ENCODE assay signal across 19 cellular contexts in genomic region chr22:49257551-49257951, GRCh38.
"Had no signal": no experiment of that assay in that cellular context is flagged by ENCODE, and none has a peak within 500 bp of the region (broad histone marks: within the 10 kb centered on the region; RNA-seq: fewer than 3 reads in every experiment).

No MANE protein-coding gene starts in this region.

- H3K27me3 ChIP-seq: foreskin keratinocyte, hepatocyte, tibial nerve, uterus had no signal

- H3K4me3 ChIP-seq: hepatocyte, prostate gland, spleen, tibial nerve, uterus had no signal

- H3K9me3 ChIP-seq: prostate gland, tibial nerve, uterus had no signal

- H3K4me3 Mint-ChIP-seq: activated naive CD8-positive, alpha-beta T cell treated with anti-CD3 and anti-CD28 coated beads, Interleukin-2, amount 10 ng/mL, durations not matched to agents 7 days and 5 days; dendritic cell treated with granulocyte-macrophage colony-stimulating factor and Interleukin-4, amounts not matched to agents 40 ng/mL and 50 ng/mL, for 4 days; naive B cell; stimulated activated naive CD8-positive, alpha-beta T cell treated with anti-CD3 and anti-CD28 coated beads, Interleukin-15, Interleukin-2, amounts not matched to agents 100 ng/mL and 50 ng/mL, for 24 hours had no signal

- H3K4me1 Mint-ChIP-seq: activated naive CD8-positive, alpha-beta T cell treated with anti-CD3 and anti-CD28 coated beads, Interleukin-2, amount 10 ng/mL, durations not matched to agents 7 days and 5 days; naive B cell had no signal

- H3K27ac Mint-ChIP-seq: activated naive CD8-positive, alpha-beta T cell treated with anti-CD3 and anti-CD28 coated beads, Interleukin-2, amount 10 ng/mL, durations not matched to agents 7 days and 5 days; dendritic cell treated with granulocyte-macrophage colony-stimulating factor and Interleukin-4, amounts not matched to agents 40 ng/mL and 50 ng/mL, for 4 days; naive B cell; stimulated activated naive CD8-positive, alpha-beta T cell treated with anti-CD3 and anti-CD28 coated beads, Interleukin-15, Interleukin-2, amounts not matched to agents 100 ng/mL and 50 ng/mL, for 24 hours had no signal

- ATAC-seq: foreskin keratinocyte had no signal

- H3K27ac ChIP-seq: foreskin keratinocyte, hepatocyte, prostate gland, spleen, tibial nerve, uterus, WERI-Rb-1 had no signal

- H3K4me2 ChIP-seq: hepatocyte had no signal

- H3K9me3 Mint-ChIP-seq: activated naive CD8-positive, alpha-beta T cell treated with anti-CD3 and anti-CD28 coated beads, Interleukin-2, amount 10 ng/mL, durations not matched to agents 7 days and 5 days; dendritic cell treated with granulocyte-macrophage colony-stimulating factor and Interleukin-4, amounts not matched to agents 40 ng/mL and 50 ng/mL, for 4 days; stimulated activated naive CD8-positive, alpha-beta T cell treated with anti-CD3 and anti-CD28 coated beads, Interleukin-15, Interleukin-2, amounts not matched to agents 100 ng/mL and 50 ng/mL, for 24 hours had no signal

- H3K36me3 Mint-ChIP-seq: activated naive CD8-positive, alpha-beta T cell treated with anti-CD3 and anti-CD28 coated beads, Interleukin-2, amount 10 ng/mL, durations not matched to agents 7 days and 5 days; naive B cell had no signal

- H3K27me3 Mint-ChIP-seq: activated naive CD8-positive, alpha-beta T cell treated with anti-CD3 and anti-CD28 coated beads, Interleukin-2, amount 10 ng/mL, durations not matched to agents 7 days and 5 days; dendritic cell treated with granulocyte-macrophage colony-stimulating factor and Interleukin-4, amounts not matched to agents 40 ng/mL and 50 ng/mL, for 4 days had no signal

- H2AFZ ChIP-seq: hepatocyte had no signal

- DNase-seq: activated naive CD4-positive, alpha-beta T cell; activated naive CD8-positive, alpha-beta T cell treated with anti-CD3 and anti-CD28 coated beads, Interleukin-2, amount 10 ng/mL, durations not matched to agents 7 days and 5 days; activated T-cell treated with anti-CD3 and anti-CD28 coated beads, Interleukin-2, amount 50 U/mL, for 1 hour; amniotic stem cell; effector CD8-positive, alpha-beta T cell; foreskin keratinocyte; glutamatergic neuron; mesendoderm; naive B cell; spleen; stimulated activated CD4-positive, alpha-beta T cell treated with anti-CD3 and anti-CD28 coated beads, Interleukin-4, amount 100 ng/mL, for 4 hours; T-helper 1 cell; WERI-Rb-1 had no signal

- H3K36me3 ChIP-seq: prostate gland, spleen, tibial nerve, uterus, WERI-Rb-1 had no signal

- H3K4me1 ChIP-seq: foreskin keratinocyte, prostate gland, spleen, tibial nerve, uterus had no signal

- H3K79me2 ChIP-seq: hepatocyte had no signal
